Comparison of ENCODE assay signal across 27 cellular contexts in genomic region chr13:39836038-39836437, GRCh38.
A peak's percentile ranks its signal among the peaks of the same experiment; 100 is the strongest.
DNase-seq lines count a peak whose midpoint lies in the region; ATAC-seq, FAIRE-seq and TF ChIP-seq lines count a peak whose summit lies in the region.
"Had no signal": no experiment of that assay in that cellular context is flagged by ENCODE, and none has a peak within 500 bp of the region (broad histone marks: within the 10 kb centered on the region; RNA-seq: fewer than 3 reads in every experiment).

No MANE protein-coding gene starts in this region.

- no peaks in the 10 kb centered on the region for H4K20me1 ChIP-seq in GM12878 (ENCODE audit: control insufficient read depth, insufficient read depth)
- H4K20me1 ChIP-seq: BLaER1 had no signal

- no peak for TF ChIP-seq POLR2A in GM12878 (IDR thresholded peaks at IDR 0.05; ENCODE audit: low read depth, low read length)

- RAD21 ChIA-PET in GM12878 (lab: Charles Lee; ENCODE audit: unreplicated experiment) = no interaction called here

- H3K79me2 ChIP-seq in GM12878 (ENCODE audit: control insufficient read depth, insufficient read depth, low read length) = no peaks in the 10 kb centered on the region

- no peaks in the 10 kb centered on the region for H3K9me3 ChIP-seq in GM12878 (replicated peaks; ENCODE audit: control insufficient read depth, insufficient read depth, low read length)
- H3K9me3 ChIP-seq: BLaER1, ovary, right atrium auricular region, spleen, testis had no signal

- peak; percentile 17 for DNase-seq in GM13977 (ENCODE audit: low spot score)
- DNase-seq in HPDE6-E6E7 (ENCODE audit: extremely low spot score) = peak; percentile 35
- no peak for DNase-seq in GM12878 (ENCODE audit: low read depth, low spot score)
- DNase-seq in islet precursor cell = peak; percentile 78
- DNase-seq in G401 (ENCODE audit: low spot score) = no peak
- DNase-seq in NCI-H345 treated with DMSO at 0.1 percent for 48 hours (lab: John Stamatoyannopoulos, UW; ENCODE audit: unreplicated experiment) = no peak
- DNase-seq: activated B cell treated with CpG ODN at 0.5 μM for 24 hours; activated CD4-positive, alpha-beta memory T cell treated with anti-CD3 and anti-CD28 coated beads, Interleukin-2, amount 10 ng/mL, durations not matched to agents 7 days and 5 days; activated effector memory CD4-positive, alpha-beta T cell treated with anti-CD3 and anti-CD28 coated beads, Interleukin-2, amount 50 U/mL, for 16 hours; activated naive CD8-positive, alpha-beta T cell treated with anti-CD3 and anti-CD28 coated beads, Interleukin-2, amount 10 ng/mL, durations not matched to agents 7 days and 5 days; erythroblast; IMR-90; NCI-H1105 treated with DMSO at 0.1 percent for 48 hours; NCI-H2029; NCI-H226; nephron progenitor cell; ovary; Right ventricle myocardium superior; spleen; stimulated activated CD4-positive, alpha-beta T cell treated with anti-CD3 and anti-CD28 coated beads, Interleukin-2, amount 100 ng/mL, for 48 hours; testis had no signal

- no peak for TF ChIP-seq RAD21 in GM12878 (IDR thresholded peaks at IDR 0.05; ENCODE audit: insufficient read depth, low read depth, low read length)

- ATAC-seq in GM12878 (0 out of 3 replicates have a peak, but pooled peaks have one; percentile 39), HG02852 (IDR thresholded peaks at IDR 0.05; ENCODE audit: unreplicated experiment) (no peak), HG03432 (IDR thresholded peaks at IDR 0.05; ENCODE audit: unreplicated experiment) (no peak)
- ATAC-seq: stimulated activated effector memory CD8-positive, alpha-beta T cell treated with anti-CD3 and anti-CD28 coated beads, Interleukin-12 subunit alpha, Interleukin-12 subunit beta, amount 100 ng/mL, for 72 hours had no signal

- TF ChIP-seq CTCF in GM13977 (IDR thresholded peaks at IDR 0.05; ENCODE audit: extremely low read depth, insufficient read depth, missing control alignments) = no peak
- TF ChIP-seq CTCF in GM12878 (IDR thresholded peaks at IDR 0.05 in 2 of 3, conservative IDR thresholded peaks at IDR 0.05 in 1 of 3; ENCODE audit: control insufficient read depth in 2 of 3, extremely low read depth in 1 of 3, insufficient read depth in 1 of 3, low read depth in 3 of 3, low read length in 3 of 3) = no peak

- no peaks in the 10 kb centered on the region for H3K27me3 ChIP-seq in GM12878 (replicated peaks in 1 of 2; ENCODE audit: control insufficient read depth in 2 of 2, insufficient read depth in 2 of 2, low read length in 1 of 2)
- H3K27me3 ChIP-seq: BLaER1, ovary, right atrium auricular region, spleen, testis had no signal

- SMC1A ChIA-PET in GM12878 (lab: Charles Lee; ENCODE audit: uncharacterized antibody, unreplicated experiment) = no interaction called here

- H2AFZ ChIP-seq in GM12878 (ENCODE audit: control insufficient read depth, low read depth, low read length) = no peak overlapping the region

- no peak for FAIRE-seq in GM12878 (lab: Jason Lieb, UNC)
- FAIRE-seq: astrocyte had no signal

- POLR2A ChIA-PET in GM12878 (lab: Charles Lee) = no interaction called here

- WGBS in GM12878 (ENCODE audit: insufficient coverage, insufficient replicate concordance, low lambda C conversion rate, missing lambda C conversion rate) = 50% methylated on average over 2 of the region's 2 CpGs

- CTCF ChIA-PET in GM12878 (lab: Yijun Ruan, JAX) = no interaction called here

- no peak overlapping the region for H3K9ac ChIP-seq in GM12878 (ENCODE audit: control insufficient read depth, insufficient read depth, low read length)
- H3K9ac ChIP-seq: BLaER1 had no signal

- no TSS peak for BruUV-seq in GM12878 (replicated peaks; lab: Mats Ljungman, UMichigan)

- H3K4me3 ChIP-seq in GM12878 = no peak overlapping the region
- H3K4me3 ChIP-seq: BLaER1, ovary, right atrium auricular region, spleen, testis had no signal

- intact Hi-C loops in GM12878 (cut with micrococcal nuclease; ENCODE audit: unreplicated experiment) = no loop called here

- no peak overlapping the region for H3K4me2 ChIP-seq in GM12878 (ENCODE audit: control insufficient read depth, insufficient read depth)
- H3K4me2 ChIP-seq: BLaER1 had no signal

- no peaks in the 10 kb centered on the region for H3K36me3 ChIP-seq in GM12878 (ENCODE audit: control insufficient read depth in 2 of 2, insufficient read depth in 2 of 2, low read length in 1 of 2)
- H3K36me3 ChIP-seq: BLaER1, ovary, right atrium auricular region, spleen had no signal

- H3K27ac ChIP-seq in GM12878 (ENCODE audit: control insufficient read depth, insufficient read depth) = no peak overlapping the region
- H3K27ac ChIP-seq: BLaER1, ovary, right atrium auricular region, spleen, testis had no signal

- no peaks in the 10 kb centered on the region for H3K4me1 ChIP-seq in GM12878 (ENCODE audit: control insufficient read depth, insufficient read depth, low read length)
- H3K4me1 ChIP-seq: BLaER1, right atrium auricular region, spleen, testis had no signal

- no peak for TF ChIP-seq EP300 in GM12878 (IDR thresholded peaks at IDR 0.05; ENCODE audit: borderline replicate concordance in 1 of 2, control insufficient read depth in 1 of 2, low read depth in 2 of 2, low read length in 2 of 2)

- in situ Hi-C loops in GM13977 (cut with MboI; ENCODE audit: low pct_unique_long_range_greater_than_20kb, low sequenced_read_pairs, unreplicated experiment) (no loop called here), GM12878 (cut with MboI) (no loop called here), G401 (cut with HindIII; ENCODE audit: low sequenced_read_pairs) (no loop called here)

TF ChIP-seq in GM12878, 131 proteins besides CTCF, POLR2A, EP300 and RAD21:
- TF ChIP-seq SMC3 (IDR thresholded peaks at IDR 0.05; ENCODE audit: borderline replicate concordance, low read length) = no peak
- TF ChIP-seq JUNB (IDR thresholded peaks at IDR 0.05) = peak; percentile 31; the same call in 1 of the 2 replicates

Comparison
In these comparisons a context has a peak if more than half of its experiments do, and no peak if none do; other contexts are left out.
1. DNase-seq: peak in GM13977 (single experiment), HPDE6-E6E7 (single experiment) and islet precursor cell (single experiment); none in GM12878 (single experiment), G401 (single experiment) and NCI-H345 treated with DMSO at 0.1 percent for 48 hours (single experiment).